4 cellular contexts compared by ENCODE assay signal in genomic region chr2:96557421-96557820, GRCh38. TPM values are rescaled to one million over a fixed set of nuclear protein-coding genes. Genes with fewer than 3 reads are reported as not detected.
"Had no signal": no experiment of that assay in that cellular context is flagged by ENCODE, and none has a peak within 500 bp of the region (broad histone marks: within the 10 kb centered on the region; RNA-seq: fewer than 3 reads in every experiment).

No MANE protein-coding gene starts in this region.

RNA-seq across cellular contexts. Expression of gene ARID5A, which starts 20.9 kb away (rescaled TPM):
- polyA plus RNA-seq: neural cell had no signal

RNA-seq across cellular contexts. Expression of gene NEURL3, which starts 52.3 kb away (rescaled TPM):
- total RNA-seq: bronchial epithelial cell, frontal cortex, left ventricle myocardium superior had no signal
- polyA plus RNA-seq: neural cell had no signal
